ENCODE assay signal across 13 cellular contexts in the genomic region with DNA sequence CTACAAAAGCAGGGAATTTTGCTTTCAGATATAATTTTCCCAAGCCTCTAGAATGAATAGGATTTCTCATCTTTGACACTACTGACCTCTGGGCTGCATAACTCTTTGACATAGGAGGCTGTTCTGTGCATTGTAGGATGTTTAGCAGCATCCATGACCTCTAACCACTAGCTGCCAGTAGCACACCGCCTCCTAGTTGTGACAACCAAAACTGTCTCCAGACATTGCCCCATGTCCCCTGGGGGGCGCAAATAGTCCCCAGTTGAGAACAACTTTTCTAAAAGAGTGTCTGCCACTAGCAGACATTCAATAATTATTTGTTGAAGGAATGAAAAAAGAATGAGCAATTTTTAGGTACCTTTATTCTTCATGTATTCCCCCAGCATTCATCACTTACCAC. TPM values are rescaled to one million over a fixed set of nuclear protein-coding genes. Genes with fewer than 3 reads are reported as not detected.
A peak's percentile ranks its signal among the peaks of the same experiment; 100 is the strongest.
DNase-seq lines count a peak whose midpoint lies in the region; ATAC-seq, FAIRE-seq and TF ChIP-seq lines count a peak whose summit lies in the region.
"Had no signal": no experiment of that assay in that cellular context is flagged by ENCODE, and none has a peak within 500 bp of the region (broad histone marks: within the 10 kb centered on the region; RNA-seq: fewer than 3 reads in every experiment).

No MANE protein-coding gene starts in this region.

- no peak for ATAC-seq in GM18520 (IDR thresholded peaks at IDR 0.05; ENCODE audit: unreplicated experiment)

- no peak overlapping the region for H3K4me2 ChIP-seq in hepatocyte

- peak; percentile 22 for TF ChIP-seq CTCF in D721Med (IDR thresholded peaks at IDR 0.05; ENCODE audit: insufficient read depth, missing control alignments)
- TF ChIP-seq CTCF in hepatocyte (IDR thresholded peaks at IDR 0.05; ENCODE audit: poor library complexity): peak; percentile 10

- H4K20me1 ChIP-seq in hepatocyte (ENCODE audit: insufficient read depth, poor library complexity, severe bottlenecking): no peaks in the 10 kb centered on the region

- H3K27me3 Mint-ChIP-seq in activated CD4-positive, alpha-beta T cell treated with anti-CD3 and anti-CD28 coated beads, Interleukin-2, amount 10 ng/mL, durations not matched to agents 24 days and 14 days: peaks cover 7% of the 10 kb centered on the region

- H3K4me3 ChIP-seq in H7 (ENCODE audit: insufficient read depth, low read depth, low read length): no peak overlapping the region
- H3K4me3 ChIP-seq in hepatocyte: no peak overlapping the region

- DNase-seq in D721Med (ENCODE audit: insufficient read length, low spot score): no peak
- DNase-seq in H7: peak; percentile 32
- peak; percentile 1 for DNase-seq in RKO (ENCODE audit: low spot score)
- DNase-seq in hepatocyte (ENCODE audit: low spot score): no peak
- no peak for DNase-seq in activated CD4-positive, alpha-beta T cell treated with anti-CD3 and anti-CD28 coated beads, Interleukin-2, amount 10 ng/mL, durations not matched to agents 24 days and 14 days
- no peak for DNase-seq in posterior vena cava (ENCODE audit: low spot score)
- DNase-seq in middle frontal gyrus (ENCODE audit: extremely low spot score, low spot score): no peak
- DNase-seq: activated CD4-positive, alpha-beta T cell treated with anti-CD3 and anti-CD28 coated beads for 48 hours; CD8-positive, alpha-beta memory T cell; NCI-H1092; NCI-H69 had no signal

- H3K27ac ChIP-seq in hepatocyte: no peak overlapping the region

- intact Hi-C loops in activated CD4-positive, alpha-beta T cell treated with anti-CD3 and anti-CD28 coated beads, Interleukin-2, amount 10 ng/mL, durations not matched to agents 24 days and 14 days (cut with micrococcal nuclease): no loop called here
- intact Hi-C loops in posterior vena cava (cut with DNase I): no loop called here

- H2AFZ ChIP-seq in hepatocyte: no peak overlapping the region

- no peaks in the 10 kb centered on the region for H3K9me3 ChIP-seq in hepatocyte (ENCODE audit: low read depth)

- H3K79me2 ChIP-seq in hepatocyte: no peaks in the 10 kb centered on the region

- H3K27me3 ChIP-seq in H7 (ENCODE audit: control insufficient read depth, insufficient read depth, low read length): no peaks in the 10 kb centered on the region
- peaks cover 50% of the 10 kb centered on the region for H3K27me3 ChIP-seq in hepatocyte

- no peak overlapping the region for H3K4me3 Mint-ChIP-seq in activated CD4-positive, alpha-beta T cell treated with anti-CD3 and anti-CD28 coated beads, Interleukin-2, amount 10 ng/mL, durations not matched to agents 24 days and 14 days
- H3K4me3 Mint-ChIP-seq: CD8-positive, alpha-beta memory T cell had no signal

- no peaks in the 10 kb centered on the region for H3K36me3 Mint-ChIP-seq in activated CD4-positive, alpha-beta T cell treated with anti-CD3 and anti-CD28 coated beads, Interleukin-2, amount 10 ng/mL, durations not matched to agents 24 days and 14 days (ENCODE audit: low read depth)
- H3K36me3 Mint-ChIP-seq: CD8-positive, alpha-beta memory T cell had no signal

- WGBS in hepatocyte (ENCODE audit: low lambda C conversion rate, missing lambda C conversion rate): 30% methylated on average over 2 of the region's 2 CpGs

- no peaks in the 10 kb centered on the region for H3K9me2 ChIP-seq in hepatocyte (replicated peaks; ENCODE audit: insufficient read depth)

- no peaks in the 10 kb centered on the region for H3K4me1 Mint-ChIP-seq in activated CD4-positive, alpha-beta T cell treated with anti-CD3 and anti-CD28 coated beads, Interleukin-2, amount 10 ng/mL, durations not matched to agents 24 days and 14 days
- H3K4me1 Mint-ChIP-seq: CD8-positive, alpha-beta memory T cell had no signal

- H3K4me1 ChIP-seq in hepatocyte (ENCODE audit: insufficient read depth): no peaks in the 10 kb centered on the region

- H3K36me3 ChIP-seq in H7 (replicated peaks; ENCODE audit: control insufficient read depth, insufficient read depth, low read length) (no peaks in the 10 kb centered on the region), hepatocyte (replicated peaks; ENCODE audit: insufficient read depth, low read depth) (no peaks in the 10 kb centered on the region)

- no peak for FAIRE-seq in D721Med (lab: Jason Lieb, UNC)
- FAIRE-seq: GM12892 had no signal

- no peaks in the 10 kb centered on the region for H3K9me3 Mint-ChIP-seq in activated CD4-positive, alpha-beta T cell treated with anti-CD3 and anti-CD28 coated beads, Interleukin-2, amount 10 ng/mL, durations not matched to agents 24 days and 14 days
- H3K9me3 Mint-ChIP-seq: CD8-positive, alpha-beta memory T cell had no signal

- H3K27ac Mint-ChIP-seq in activated CD4-positive, alpha-beta T cell treated with anti-CD3 and anti-CD28 coated beads, Interleukin-2, amount 10 ng/mL, durations not matched to agents 24 days and 14 days: no peak overlapping the region
- H3K27ac Mint-ChIP-seq: CD8-positive, alpha-beta memory T cell had no signal

RNA-seq across cellular contexts. Expression of a gene that starts 51.8 kb away (rescaled TPM):
- total RNA-seq in H7 (2014; rRNA removed; shearing (Covaris generic)): 0.28 TPM in 1 of 2 replicates, not detected in the other
- total RNA-seq in hepatocyte (0.36 TPM in 1 of 2 replicates, not detected in the other), posterior vena cava (under 1 TPM in 1 of 2 donors, not detected in 1; 0.10 TPM)
- polyA plus RNA-seq in hepatocyte: not detected in 2 replicates
- 0.14 TPM in 2 replicates for total RNA-seq in activated CD4-positive, alpha-beta T cell treated with anti-CD3 and anti-CD28 coated beads, Interleukin-2, amount 10 ng/mL, durations not matched to agents 24 days and 14 days
- polyA plus RNA-seq: CD8-positive, alpha-beta memory T cell had no signal

RNA-seq across cellular contexts. Expression of a gene that starts 56.7 kb away (rescaled TPM):
- 97.1 and 120 TPM in 2 replicates for total RNA-seq in H7 (2014; rRNA removed; shearing (Covaris generic))
- 56.8 and 68.1 TPM in 2 replicates for total RNA-seq in hepatocyte
- 49.3 and 57.9 TPM in 2 replicates for polyA plus RNA-seq in hepatocyte
- 146 and 155 TPM in 2 replicates for total RNA-seq in activated CD4-positive, alpha-beta T cell treated with anti-CD3 and anti-CD28 coated beads, Interleukin-2, amount 10 ng/mL, durations not matched to agents 24 days and 14 days
- total RNA-seq in posterior vena cava: 10 to 100 TPM; 41.7 to 49.9 TPM

Comparison
In these comparisons a context has a peak if more than half of its experiments do, and no peak if none do; other contexts are left out.
1. DNase-seq: peak in H7 (single experiment) and RKO (single experiment); none in D721Med (single experiment), hepatocyte (single experiment), activated CD4-positive, alpha-beta T cell treated with anti-CD3 and anti-CD28 coated beads, Interleukin-2, amount 10 ng/mL, durations not matched to agents 24 days and 14 days (single experiment), posterior vena cava (single experiment) and middle frontal gyrus (single experiment).